Comparison of ENCODE assay signal across 21 cellular contexts in the genomic region with DNA sequence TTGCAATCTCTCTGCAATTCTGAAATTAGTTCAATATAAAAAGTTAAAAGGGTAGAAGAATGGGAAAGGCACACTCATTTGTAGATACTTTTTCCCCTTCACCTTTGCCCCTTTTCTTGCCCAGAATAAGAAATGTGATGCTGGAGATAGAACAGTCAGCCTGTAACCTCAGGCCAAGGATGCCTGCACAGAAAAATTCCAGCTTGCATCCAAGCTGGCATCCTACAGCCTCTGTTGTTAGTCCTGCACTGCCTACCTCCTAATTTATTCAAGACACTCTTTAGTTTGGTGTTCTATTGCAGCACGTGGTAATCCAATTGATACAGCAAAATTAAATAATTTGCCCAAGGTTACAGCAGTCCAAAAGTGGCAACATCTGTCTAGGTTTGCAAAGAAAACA. TPM values are rescaled to one million over a fixed set of nuclear protein-coding genes. Genes with fewer than 3 reads are reported as not detected.
A peak's percentile ranks its signal among the peaks of the same experiment; 100 is the strongest.
DNase-seq lines count a peak whose midpoint lies in the region; ATAC-seq and TF ChIP-seq lines count a peak whose summit lies in the region.
"Had no signal": no experiment of that assay in that cellular context is flagged by ENCODE, and none has a peak within 500 bp of the region (broad histone marks: within the 10 kb centered on the region; RNA-seq: fewer than 3 reads in every experiment).

No MANE protein-coding gene starts in this region.

- H3K27me3 ChIP-seq in ACC112 (ENCODE audit: insufficient read depth, low read length) = no peaks in the 10 kb centered on the region
- H3K27me3 ChIP-seq in MM.1S (replicated peaks; ENCODE audit: insufficient read depth, low read length) = no peaks in the 10 kb centered on the region
- H3K27me3 ChIP-seq in endocrine pancreas (ENCODE audit: control insufficient read depth, insufficient read depth, low read length) = no peaks in the 10 kb centered on the region
- no peaks in the 10 kb centered on the region for H3K27me3 ChIP-seq in PC-3 (ENCODE audit: low read length)

- BruUV-seq in PC-3 (replicated peaks; lab: Mats Ljungman, UMichigan) = no TSS peak

- ATAC-seq in HG03025 (IDR thresholded peaks at IDR 0.05; ENCODE audit: low FRiP score, unreplicated experiment) = no peak
- ATAC-seq in GM21515 (IDR thresholded peaks at IDR 0.05; ENCODE audit: unreplicated experiment) = no peak
- ATAC-seq in HG02884 (IDR thresholded peaks at IDR 0.05; ENCODE audit: unreplicated experiment) = no peak
- ATAC-seq in PC-3 = no peak
- ATAC-seq: CD8-positive, alpha-beta T cell; lower lobe of right lung; naive thymus-derived CD4-positive, alpha-beta T cell had no signal

- H3K79me2 ChIP-seq in ACC112 (ENCODE audit: control insufficient read depth, insufficient read depth, low read length, unreplicated experiment) (no peaks in the 10 kb centered on the region), MM.1S (ENCODE audit: low read length) (peaks cover 7% of the 10 kb centered on the region; the same call in 1 of the 2 replicates), PC-3 (ENCODE audit: low read length) (no peaks in the 10 kb centered on the region)

- DNase-seq in MM.1S = no peak
- DNase-seq in progenitor cell of endocrine pancreas (ENCODE audit: low spot score, unreplicated experiment) = no peak
- DNase-seq in PC-3 = no peak
- DNase-seq: ACHN; activated CD4-positive, CD25-positive, alpha-beta regulatory T cell; activated naive CD8-positive, alpha-beta T cell treated with anti-CD3 and anti-CD28 coated beads for 36 hours; CD8-positive, alpha-beta T cell; central memory CD4-positive, alpha-beta T cell; lower lobe of right lung; naive thymus-derived CD4-positive, alpha-beta T cell; NCI-H187 treated with DMSO at 0.1 percent for 48 hours; NCI-H446 treated with DMSO at 0.1 percent for 48 hours; SHP77 treated with DMSO at 0.1 percent for 48 hours; stimulated activated naive CD4-positive, alpha-beta T cell treated with Interleukin-2 at 50 U/mL for 16 hours; T-helper 2 cell had no signal

- peak overlapping the region; percentile 87 for H3K4me2 ChIP-seq in MM.1S (ENCODE audit: low read depth, low read length)
- H3K4me2 ChIP-seq in PC-3 (ENCODE audit: low read length) = no peak overlapping the region

- peak overlapping the region; percentile 42; the same call in 1 of the 2 replicates for H3K9ac ChIP-seq in MM.1S (ENCODE audit: low read length)
- H3K9ac ChIP-seq in endocrine pancreas (ENCODE audit: control insufficient read depth, insufficient read depth, low read length) = no peak overlapping the region
- H3K9ac ChIP-seq in PC-3 (ENCODE audit: low read length) = no peak overlapping the region

- intact Hi-C loops in PC-3 (cut with micrococcal nuclease) = no loop called here

- H3K4me1 ChIP-seq in ACC112 (ENCODE audit: control insufficient read depth, insufficient read depth, low read length, unreplicated experiment) = peaks cover 18% of the 10 kb centered on the region
- H3K4me1 ChIP-seq in MM.1S (ENCODE audit: low read length) = peaks cover 18% of the 10 kb centered on the region
- H3K4me1 ChIP-seq in endocrine pancreas (ENCODE audit: control insufficient read depth, insufficient read depth, low read length) = peaks cover 7% of the 10 kb centered on the region
- no peaks in the 10 kb centered on the region for H3K4me1 ChIP-seq in PC-3 (ENCODE audit: insufficient read depth, low read length)
- H3K4me1 ChIP-seq: lower lobe of right lung had no signal

- H3K4me3 ChIP-seq in ACC112 (ENCODE audit: low read depth, low read length) (peak overlapping the region; percentile 38), MM.1S (ENCODE audit: low read length) (peak overlapping the region; percentile 38), endocrine pancreas (ENCODE audit: control insufficient read depth, insufficient read depth, low read length) (peak overlapping the region; percentile 32), PC-3 (ENCODE audit: low read length) (no peak overlapping the region)
- H3K4me3 ChIP-seq: lower lobe of right lung had no signal

- peak overlapping the region; percentile 67 for H3K27ac ChIP-seq in ACC112 (ENCODE audit: low read depth, low read length)
- H3K27ac ChIP-seq in MM.1S (ENCODE audit: low read length) = peak overlapping the region; percentile 61; the same call in 1 of the 2 replicates
- H3K27ac ChIP-seq in PC-3 (ENCODE audit: low read length) = no peak overlapping the region
- H3K27ac ChIP-seq: lower lobe of right lung had no signal

- peaks cover 9% of the 10 kb centered on the region for H3K36me3 Mint-ChIP-seq in progenitor cell of endocrine pancreas (ENCODE audit: insufficient read depth)

- H4K20me1 ChIP-seq in MM.1S (ENCODE audit: insufficient read depth, low read length) (no peaks in the 10 kb centered on the region), PC-3 (ENCODE audit: low read length) (no peaks in the 10 kb centered on the region)

- peaks cover 14% of the 10 kb centered on the region for H3F3A ChIP-seq in MM.1S (ENCODE audit: insufficient read depth, low read length)
- no peaks in the 10 kb centered on the region for H3F3A ChIP-seq in PC-3 (ENCODE audit: low read length, unreplicated experiment)

- H3K9me2 ChIP-seq in MM.1S (replicated peaks; ENCODE audit: insufficient read depth, low read length) = no peaks in the 10 kb centered on the region
- H3K9me2 ChIP-seq in PC-3 (replicated peaks; ENCODE audit: low read length) = no peaks in the 10 kb centered on the region

- no peaks in the 10 kb centered on the region for H3K36me3 ChIP-seq in ACC112 (ENCODE audit: insufficient read depth, low read length)
- H3K36me3 ChIP-seq in MM.1S (replicated peaks; ENCODE audit: insufficient read depth, low read length) = no peaks in the 10 kb centered on the region
- no peaks in the 10 kb centered on the region for H3K36me3 ChIP-seq in endocrine pancreas (ENCODE audit: control insufficient read depth, insufficient read depth, low read length)
- no peaks in the 10 kb centered on the region for H3K36me3 ChIP-seq in PC-3 (ENCODE audit: low read depth, low read length)
- H3K36me3 ChIP-seq: lower lobe of right lung had no signal

- H3K4me1 Mint-ChIP-seq in progenitor cell of endocrine pancreas (ENCODE audit: low read depth) = peaks cover 14% of the 10 kb centered on the region

- H2AFZ ChIP-seq in ACC112 (ENCODE audit: low read length, unreplicated experiment) = peak overlapping the region; percentile 87
- H2AFZ ChIP-seq in MM.1S (ENCODE audit: low read length) = peak overlapping the region; percentile 61
- H2AFZ ChIP-seq in PC-3 (ENCODE audit: low read length) = no peak overlapping the region

- H3K9me3 Mint-ChIP-seq in progenitor cell of endocrine pancreas (ENCODE audit: low read depth) = no peaks in the 10 kb centered on the region
- H3K9me3 Mint-ChIP-seq: activated naive CD8-positive, alpha-beta T cell treated with anti-CD3 and anti-CD28 coated beads for 36 hours; activated T-helper 1 cell treated with anti-CD3 and anti-CD28 coated beads, Interleukin-12 subunit alpha, Interleukin-12 subunit beta, Interleukin-2, Interleukin-4 antibody, amounts not matched to agents 30 ng/mL and 10 ng/mL and 1 ng/mL, durations not matched to agents 14 hours and 24 hours and 36 hours; CD8-positive, alpha-beta T cell; naive thymus-derived CD4-positive, alpha-beta T cell had no signal

- POLR2A ChIA-PET in PC-3 (lab: Charles Lee; ENCODE audit: unreplicated experiment) = no interaction called here

- H3K27ac Mint-ChIP-seq in progenitor cell of endocrine pancreas = peak overlapping the region; percentile 50
- H3K27ac Mint-ChIP-seq: activated naive CD8-positive, alpha-beta T cell treated with anti-CD3 and anti-CD28 coated beads for 36 hours; activated T-helper 1 cell treated with anti-CD3 and anti-CD28 coated beads, Interleukin-12 subunit alpha, Interleukin-12 subunit beta, Interleukin-2, Interleukin-4 antibody, amounts not matched to agents 30 ng/mL and 10 ng/mL and 1 ng/mL, durations not matched to agents 14 hours and 24 hours and 36 hours; CD8-positive, alpha-beta T cell had no signal

- TF ChIP-seq CTCF in MM.1S (IDR thresholded peaks at IDR 0.05; ENCODE audit: low read length) = no peak
- TF ChIP-seq CTCF in progenitor cell of endocrine pancreas (IDR thresholded peaks at IDR 0.05; ENCODE audit: unreplicated experiment) = no peak
- TF ChIP-seq CTCF in PC-3 (conservative IDR thresholded peaks at IDR 0.05; ENCODE audit: low read depth, low read length) = no peak

- no peak overlapping the region for H3K4me3 Mint-ChIP-seq in progenitor cell of endocrine pancreas (ENCODE audit: low read depth)
- H3K4me3 Mint-ChIP-seq: activated naive CD8-positive, alpha-beta T cell treated with anti-CD3 and anti-CD28 coated beads for 36 hours; activated T-helper 1 cell treated with anti-CD3 and anti-CD28 coated beads, Interleukin-12 subunit alpha, Interleukin-12 subunit beta, Interleukin-2, Interleukin-4 antibody, amounts not matched to agents 30 ng/mL and 10 ng/mL and 1 ng/mL, durations not matched to agents 14 hours and 24 hours and 36 hours; CD8-positive, alpha-beta T cell; naive thymus-derived CD4-positive, alpha-beta T cell had no signal

- CTCF ChIA-PET in PC-3 (lab: Charles Lee) = no interaction called here

- no peaks in the 10 kb centered on the region for H3K27me3 Mint-ChIP-seq in progenitor cell of endocrine pancreas
- H3K27me3 Mint-ChIP-seq: activated naive CD8-positive, alpha-beta T cell treated with anti-CD3 and anti-CD28 coated beads for 36 hours; naive thymus-derived CD4-positive, alpha-beta T cell had no signal

- H3K9me3 ChIP-seq in MM.1S (replicated peaks; ENCODE audit: insufficient read depth, low read length) (no peaks in the 10 kb centered on the region), endocrine pancreas (ENCODE audit: control insufficient read depth, low read length) (no peaks in the 10 kb centered on the region), PC-3 (ENCODE audit: low read length) (no peaks in the 10 kb centered on the region)
- H3K9me3 ChIP-seq: lower lobe of right lung had no signal

RNA-seq across cellular contexts. Expression of gene USO1, which starts 9.7 kb away (rescaled TPM):
- total RNA-seq in progenitor cell of endocrine pancreas = 54.4 and 54.9 TPM in 2 replicates
- total RNA-seq in PC-3 (2014; rRNA removed) = 29.9 and 34.3 TPM in 2 replicates

RNA-seq across cellular contexts. Expression of gene G3BP2, which starts 41.5 kb away (rescaled TPM):
- 157 and 168 TPM in 2 replicates for total RNA-seq in progenitor cell of endocrine pancreas
- total RNA-seq in PC-3 (2014; rRNA removed) = 63.2 and 68.7 TPM in 2 replicates
